In genomic region chr13:33677215-33677614, GRCh38 we compare ENCODE assay signal across 12 cellular contexts.
DNase-seq lines count a peak whose midpoint lies in the region; ATAC-seq and TF ChIP-seq lines count a peak whose summit lies in the region.
"Had no signal": no experiment of that assay in that cellular context is flagged by ENCODE, and none has a peak within 500 bp of the region (broad histone marks: within the 10 kb centered on the region; RNA-seq: fewer than 3 reads in every experiment).

No MANE protein-coding gene starts in this region.

- intact Hi-C loops in heart right ventricle (cut with DNase I), result loop anchor here in 5 of 10 donors (2.0 to 5.0 kb wide), 4 partner anchors 35 to 66 kb away; no protein-coding TSS in a partner anchor
- intact Hi-C loops in Right ventricle myocardium inferior (cut with DNase I), result loop anchor here (2.0 to 5.0 kb wide), 4 partner anchors 35 to 135 kb away; no protein-coding TSS in a partner anchor
- intact Hi-C loops in left colon (cut with DNase I, micrococcal nuclease), result no loop called here

- WGBS in heart right ventricle, 2 donors, result 62 to 69% methylated on average over 1 of the region's 1 CpG

- no peak overlapping the region for H2AFZ ChIP-seq in OCI-LY1 (ENCODE audit: low read length)
- H2AFZ ChIP-seq: PC-9 had no signal

- H3K79me2 ChIP-seq in OCI-LY1 (ENCODE audit: insufficient read depth, low read length), result peaks cover 4% of the 10 kb centered on the region; the same call in 1 of the 2 replicates

- DNase-seq in heart right ventricle (no peak), Right ventricle myocardium inferior (ENCODE audit: missing footprints) (no peak), left colon (no peak), thoracic aorta (ENCODE audit: low spot score) (no peak), medulla oblongata (ENCODE audit: extremely low spot score) (no peak), RPMI8226 (no peak), SHP77 (lab: John Stamatoyannopoulos, UW) (no peak)
- DNase-seq: activated effector memory CD4-positive, alpha-beta T cell treated with Interleukin-2 at 50 U/mL for 16 hours; dorsolateral prefrontal cortex; PC-9 had no signal

- H3K27me3 ChIP-seq in heart right ventricle, result no peaks in the 10 kb centered on the region
- H3K27me3 ChIP-seq in OCI-LY1 (ENCODE audit: insufficient read depth, low read length), result no peaks in the 10 kb centered on the region
- H3K27me3 ChIP-seq in thoracic aorta (replicated peaks; ENCODE audit: insufficient read depth), result no peaks in the 10 kb centered on the region
- H3K27me3 ChIP-seq: dorsolateral prefrontal cortex, MG63 had no signal

- ATAC-seq in heart right ventricle (no peak), Right ventricle myocardium inferior (no peak), left colon (peak; percentile 78), thoracic aorta (ENCODE audit: insufficient number of reproducible peaks, low FRiP score, low read depth) (no peak)

- peaks cover 0 to 41% (median 30%) of the 10 kb centered on the region in 9 donors for H3K4me1 ChIP-seq in heart right ventricle
- peaks cover 54% of the 10 kb centered on the region for H3K4me1 ChIP-seq in OCI-LY1 (ENCODE audit: insufficient read depth, low read length, severe bottlenecking)
- H3K4me1 ChIP-seq in thoracic aorta (ENCODE audit: control insufficient read depth in 1 of 2, low read depth in 2 of 2), result peaks cover 0 to 3% of the 10 kb centered on the region in 2 donors

- H3K27ac ChIP-seq in heart right ventricle (peak overlapping the region in 7 of 10 donors; percentile 41 to 80 (median 71)), OCI-LY1 (ENCODE audit: low read depth, low read length, poor library complexity, severe bottlenecking) (peak overlapping the region; percentile 84), thoracic aorta (no peak overlapping the region)
- H3K27ac ChIP-seq: PC-9 had no signal

- H3K9me2 ChIP-seq in OCI-LY1 (ENCODE audit: low read depth, low read length), result no peaks in the 10 kb centered on the region

- H4K20me1 ChIP-seq in OCI-LY1 (ENCODE audit: insufficient read depth, low read length), result no peaks in the 10 kb centered on the region

- no peak overlapping the region for H3K4me2 ChIP-seq in OCI-LY1 (ENCODE audit: low read length)
- H3K4me2 ChIP-seq: PC-9 had no signal

- no peak overlapping the region; the same call in 1 of the 2 replicates for H3K9ac ChIP-seq in OCI-LY1 (ENCODE audit: low read length)

- peak overlapping the region in 6 of 10 donors; percentile 33 to 70 (median 60) for H3K4me3 ChIP-seq in heart right ventricle
- no peak overlapping the region for H3K4me3 ChIP-seq in OCI-LY1 (ENCODE audit: low read depth, low read length, poor library complexity, severe bottlenecking)
- peak overlapping the region; percentile 73 for H3K4me3 ChIP-seq in thoracic aorta
- H3K4me3 ChIP-seq: PC-9 had no signal

- H3K36me3 ChIP-seq in heart right ventricle, result no peaks in the 10 kb centered on the region
- no peaks in the 10 kb centered on the region; the same call in 1 of the 2 replicates for H3K36me3 ChIP-seq in OCI-LY1 (ENCODE audit: insufficient read depth, low read length)
- no peaks in the 10 kb centered on the region for H3K36me3 ChIP-seq in thoracic aorta
- H3K36me3 ChIP-seq: MG63 had no signal

- H3F3A ChIP-seq in OCI-LY1 (ENCODE audit: insufficient read depth, low read length), result no peaks in the 10 kb centered on the region

- TF ChIP-seq CTCF in heart right ventricle (IDR thresholded peaks at IDR 0.05), result no peak
- TF ChIP-seq CTCF in OCI-LY1 (IDR thresholded peaks at IDR 0.05; ENCODE audit: low read length), result no peak
- no peak for TF ChIP-seq CTCF in thoracic aorta (IDR thresholded peaks at IDR 0.05)

- peaks cover 0 to under 1% (median 0%) of the 10 kb centered on the region in 11 donors for H3K9me3 ChIP-seq in heart right ventricle
- H3K9me3 ChIP-seq in OCI-LY1 (ENCODE audit: low read length), result no peaks in the 10 kb centered on the region
- H3K9me3 ChIP-seq in thoracic aorta, result no peaks in the 10 kb centered on the region
- H3K9me3 ChIP-seq: MG63 had no signal

Comparison
In these comparisons a context has a peak if more than half of its experiments do, and no peak if none do; other contexts are left out.
1. H3K27ac ChIP-seq: peak in heart right ventricle (7 of 10) and OCI-LY1 (single experiment); none in thoracic aorta (0 of 2).